Comparison of ENCODE assay signal across 20 cellular contexts in the genomic region with DNA sequence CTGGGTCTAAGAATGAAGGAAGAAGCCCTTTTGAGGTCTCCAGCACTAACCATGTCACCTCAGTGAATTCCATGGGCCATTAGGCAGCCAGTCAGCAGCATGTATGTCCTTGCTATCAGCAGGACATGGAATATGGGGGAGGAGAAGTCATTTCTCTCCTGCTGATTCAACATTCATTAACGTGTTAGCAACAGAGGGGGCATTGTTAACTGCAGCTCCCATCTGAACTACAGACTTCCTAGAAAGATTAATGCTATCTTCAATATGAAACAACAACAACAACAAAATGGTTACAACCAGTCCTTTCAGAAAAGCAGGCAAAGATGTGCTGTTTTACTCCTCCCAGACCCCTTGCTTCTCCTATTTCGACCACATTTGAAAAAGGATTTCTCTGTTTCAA.
A peak's percentile ranks its signal among the peaks of the same experiment; 100 is the strongest.
DNase-seq lines count a peak whose midpoint lies in the region; ATAC-seq, FAIRE-seq and TF ChIP-seq lines count a peak whose summit lies in the region.
"Had no signal": no experiment of that assay in that cellular context is flagged by ENCODE, and none has a peak within 500 bp of the region (broad histone marks: within the 10 kb centered on the region; RNA-seq: fewer than 3 reads in every experiment).

No MANE protein-coding gene starts in this region.

- H3K9ac ChIP-seq in HepG2 (ENCODE audit: insufficient read depth, low read depth, low read length) (peak overlapping the region; percentile 31), smooth muscle cell (ENCODE audit: low read depth) (no peak overlapping the region)

- no peaks in the 10 kb centered on the region for H3K36me3 ChIP-seq in HepG2 (replicated peaks in 1 of 2; ENCODE audit: control insufficient read depth in 1 of 2, insufficient read depth in 2 of 2, low read length in 2 of 2)
- no peaks in the 10 kb centered on the region for H3K36me3 ChIP-seq in smooth muscle cell (ENCODE audit: low read depth)
- H3K36me3 ChIP-seq: BE2C, lower lobe of right lung, transverse colon had no signal

- H3K27ac ChIP-seq in HepG2 (ENCODE audit: extremely low read length, insufficient read depth, low read length) (no peak overlapping the region), smooth muscle cell (ENCODE audit: low read depth) (no peak overlapping the region)
- H3K27ac ChIP-seq: lower lobe of right lung, transverse colon had no signal

- H3K9me3 ChIP-seq in HepG2 (ENCODE audit: low read length) (no peaks in the 10 kb centered on the region), smooth muscle cell (replicated peaks; ENCODE audit: low read depth) (no peaks in the 10 kb centered on the region)
- H3K9me3 ChIP-seq: BE2C, lower lobe of right lung, transverse colon had no signal

- H3K4me1 ChIP-seq in HepG2 (ENCODE audit: insufficient read depth, low read length), result peaks cover 45% of the 10 kb centered on the region
- peaks cover 4% of the 10 kb centered on the region for H3K4me1 ChIP-seq in smooth muscle cell (ENCODE audit: low read depth)
- H3K4me1 ChIP-seq: BE2C, transverse colon had no signal

- H4K20me1 ChIP-seq in HepG2 (ENCODE audit: insufficient read depth, low read length), result no peaks in the 10 kb centered on the region
- no peaks in the 10 kb centered on the region for H4K20me1 ChIP-seq in smooth muscle cell (ENCODE audit: low read depth)

- no peaks in the 10 kb centered on the region for H3K79me2 ChIP-seq in HepG2 (ENCODE audit: insufficient read depth, low read length)
- no peaks in the 10 kb centered on the region for H3K79me2 ChIP-seq in smooth muscle cell (ENCODE audit: low read depth)

- 0% methylated on average over 2 of the region's 2 CpGs for WGBS in HepG2 (ENCODE audit: low lambda C conversion rate)
- WGBS in smooth muscle cell (ENCODE audit: low lambda C conversion rate), result 38% methylated on average over 2 of the region's 2 CpGs

- no peak for TF ChIP-seq POLR2A in HepG2 (IDR thresholded peaks at IDR 0.05; ENCODE audit: insufficient read depth in 1 of 2, low read depth in 2 of 2, low read length in 2 of 2)

- H3F3A ChIP-seq in smooth muscle cell (ENCODE audit: low read depth), result no peaks in the 10 kb centered on the region

- peak; percentile 51 for DNase-seq in HT1080 (ENCODE audit: low read depth)
- no peak for DNase-seq in WTC11 (ENCODE audit: low spot score)
- peak; percentile 85 for DNase-seq in HepG2 (ENCODE audit: low spot score)
- no peak for DNase-seq in smooth muscle cell (lab: John Stamatoyannopoulos, UW; ENCODE audit: unreplicated experiment)
- DNase-seq in NCI-H2107 treated with DMSO at 0.1 percent for 48 hours (lab: John Stamatoyannopoulos, UW; ENCODE audit: unreplicated experiment), result no peak
- DNase-seq in NCI-H774 (lab: John Stamatoyannopoulos, UW), result no peak
- no peak for DNase-seq in SHP77 treated with DMSO at 0.1 percent for 48 hours (lab: John Stamatoyannopoulos, UW)
- DNase-seq: activated CD4-positive, alpha-beta T cell treated with anti-CD3 and anti-CD28 coated beads, Interleukin-2, amount 50 U/mL, for 4 hours; activated T-cell treated with anti-CD3 and anti-CD28 coated beads, Interleukin-2, amount 50 U/mL, for 1 hour; BE2C; foreskin fibroblast; H9; naive B cell; NCI-H82; stimulated activated naive CD4-positive, alpha-beta T cell treated with Interleukin-2 at 50 U/mL for 16 hours; transverse colon had no signal

- POLR2A ChIA-PET in WTC11 (lab: Charles Lee) (no interaction called here), HepG2 (lab: Yijun Ruan, JAX) (no interaction called here)

- TF ChIP-seq RAD21 in HepG2 (CRISPR knock-in tag; IDR thresholded peaks at IDR 0.05), result no peak

- CTCF ChIA-PET in WTC11 (lab: Charles Lee) (no interaction called here), HepG2 (lab: Yijun Ruan, JAX; ENCODE audit: low intra/inter-chr PET ratio, low total read pairs) (no interaction called here)

- no TSS peak for BruUV-seq in HepG2 (replicated peaks; lab: Mats Ljungman, UMichigan)

- H3K27me3 ChIP-seq in HepG2 (ENCODE audit: control insufficient read depth in 1 of 2, insufficient read depth in 2 of 2, low read length in 2 of 2), result no peaks in the 10 kb centered on the region; a peak in 2 of 5 replicates
- H3K27me3 ChIP-seq in smooth muscle cell (ENCODE audit: low read depth), result peaks cover 6% of the 10 kb centered on the region
- H3K27me3 ChIP-seq: BE2C, transverse colon had no signal

- peaks cover 58% of the 10 kb centered on the region for H3K27me3 Mint-ChIP-seq in WTC11 (ENCODE audit: low read depth)
- H3K27me3 Mint-ChIP-seq: activated naive CD4-positive, alpha-beta T cell treated with anti-CD3 and anti-CD28 coated beads, Interleukin-2, amount 50 U/mL, for 24 hours had no signal

- no peak overlapping the region for H3K4me3 Mint-ChIP-seq in WTC11
- H3K4me3 Mint-ChIP-seq: activated naive CD4-positive, alpha-beta T cell treated with anti-CD3 and anti-CD28 coated beads, Interleukin-2, amount 50 U/mL, for 24 hours; naive B cell had no signal

- H2AFZ ChIP-seq in HepG2 (ENCODE audit: low read length), result peak overlapping the region; percentile 62
- peak overlapping the region; percentile 33 for H2AFZ ChIP-seq in smooth muscle cell (ENCODE audit: low read depth)

- peak overlapping the region in 2 of 3 experiments; percentile 18 to 38; a peak in 2 of 6 replicates for H3K4me3 ChIP-seq in HepG2 (replicated peaks in 1 of 3; ENCODE audit: insufficient read depth in 1 of 3, low read depth in 2 of 3, low read length in 3 of 3)
- H3K4me3 ChIP-seq in smooth muscle cell, result no peak overlapping the region
- H3K4me3 ChIP-seq: lower lobe of right lung, transverse colon had no signal

- no peak overlapping the region for H3K27ac Mint-ChIP-seq in WTC11
- H3K27ac Mint-ChIP-seq: activated naive CD4-positive, alpha-beta T cell treated with anti-CD3 and anti-CD28 coated beads, Interleukin-2, amount 50 U/mL, for 24 hours; H9; naive B cell had no signal

- peak in 1 of 2 experiments; percentile 19; a peak in 1 of 4 replicates for TF ChIP-seq EP300 in HepG2 (IDR thresholded peaks at IDR 0.05; ENCODE audit: low read depth in 2 of 2, low read length in 2 of 2)
- TF ChIP-seq EP300 in HepG2 (CRISPR knock-in tag; IDR thresholded peaks at IDR 0.05; ENCODE audit: borderline replicate concordance), result no peak

- in situ Hi-C loops in HepG2 (cut with HindIII; ENCODE audit: extremely low pct_ligation_motif_present, low pct_unique_long_range_greater_than_20kb), result loop anchor here (25.0 kb wide), 1 partner anchor 227 kb away; no protein-coding TSS in a partner anchor

- TF ChIP-seq CTCF in WTC11 (IDR thresholded peaks at IDR 0.05) (no peak), HepG2 (CRISPR knock-in tag; IDR thresholded peaks at IDR 0.05) (no peak), smooth muscle cell (IDR thresholded peaks at IDR 0.05; ENCODE audit: borderline replicate concordance, insufficient read depth, poor library complexity, severe bottlenecking) (no peak)

- H3K36me3 Mint-ChIP-seq in WTC11, result no peaks in the 10 kb centered on the region
- H3K36me3 Mint-ChIP-seq: activated naive CD4-positive, alpha-beta T cell treated with anti-CD3 and anti-CD28 coated beads, Interleukin-2, amount 50 U/mL, for 24 hours; naive B cell had no signal

- ATAC-seq in WTC11 (peak; percentile 71), HepG2 (peak; percentile 95), GM21390 (IDR thresholded peaks at IDR 0.05; ENCODE audit: unreplicated experiment) (no peak)
- ATAC-seq: Panc1 had no signal

- peaks cover 18% of the 10 kb centered on the region for H3K4me1 Mint-ChIP-seq in WTC11
- H3K4me1 Mint-ChIP-seq: activated naive CD4-positive, alpha-beta T cell treated with anti-CD3 and anti-CD28 coated beads, Interleukin-2, amount 50 U/mL, for 24 hours had no signal

- H3K9me3 Mint-ChIP-seq in WTC11, result peaks cover 3% of the 10 kb centered on the region; the same call in 1 of the 2 replicates
- H3K9me3 Mint-ChIP-seq: activated naive CD4-positive, alpha-beta T cell treated with anti-CD3 and anti-CD28 coated beads, Interleukin-2, amount 50 U/mL, for 24 hours had no signal

- peak; percentile 74 for FAIRE-seq in HepG2 (lab: Jason Lieb, UNC)

- intact Hi-C loops in HepG2 (cut with micrococcal nuclease; ENCODE audit: unreplicated experiment), result no loop called here

- peak overlapping the region; percentile 75 for H3K4me2 ChIP-seq in HepG2 (ENCODE audit: low read depth, low read length)
- H3K4me2 ChIP-seq in smooth muscle cell, result no peak overlapping the region

TF ChIP-seq in WTC11, 78 proteins besides CTCF, POLR2A, EP300 and RAD21 (continues in another document):
- TF ChIP-seq ZNF138 (CRISPR knock-in tag; conservative IDR thresholded peaks at IDR 0.05) (no peak), NFATC4 (CRISPR knock-in tag; IDR thresholded peaks at IDR 0.05) (no peak)
- TF ChIP-seq, protein P1, sequence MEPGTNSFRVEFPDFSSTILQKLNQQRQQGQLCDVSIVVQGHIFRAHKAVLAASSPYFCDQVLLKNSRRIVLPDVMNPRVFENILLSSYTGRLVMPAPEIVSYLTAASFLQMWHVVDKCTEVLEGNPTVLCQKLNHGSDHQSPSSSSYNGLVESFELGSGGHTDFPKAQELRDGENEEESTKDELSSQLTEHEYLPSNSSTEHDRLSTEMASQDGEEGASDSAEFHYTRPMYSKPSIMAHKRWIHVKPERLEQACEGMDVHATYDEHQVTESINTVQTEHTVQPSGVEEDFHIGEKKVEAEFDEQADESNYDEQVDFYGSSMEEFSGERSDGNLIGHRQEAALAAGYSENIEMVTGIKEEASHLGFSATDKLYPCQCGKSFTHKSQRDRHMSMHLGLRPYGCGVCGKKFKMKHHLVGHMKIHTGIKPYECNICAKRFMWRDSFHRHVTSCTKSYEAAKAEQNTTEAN (CRISPR knock-in tag; IDR thresholded peaks at IDR 0.05), result no peak

TF ChIP-seq in HepG2, 621 proteins besides CTCF, POLR2A, EP300 and RAD21 (continues in another document):
- TF ChIP-seq NCOA2 (CRISPR knock-in tag; IDR thresholded peaks at IDR 0.05) (peak; percentile 21; the same call in 1 of the 2 replicates), CEBPG (CRISPR knock-in tag; IDR thresholded peaks at IDR 0.05) (no peak), UBTF (CRISPR knock-in tag; IDR thresholded peaks at IDR 0.05) (no peak)

Comparison
In these comparisons a context has a peak if more than half of its experiments do, and no peak if none do; other contexts are left out.
1. DNase-seq: peak in HT1080 (single experiment) and HepG2 (single experiment); none in WTC11 (single experiment), smooth muscle cell (single experiment), NCI-H2107 treated with DMSO at 0.1 percent for 48 hours (single experiment), NCI-H774 (single experiment) and SHP77 treated with DMSO at 0.1 percent for 48 hours (single experiment).